10 cellular contexts compared by ENCODE assay signal in the genomic region with DNA sequence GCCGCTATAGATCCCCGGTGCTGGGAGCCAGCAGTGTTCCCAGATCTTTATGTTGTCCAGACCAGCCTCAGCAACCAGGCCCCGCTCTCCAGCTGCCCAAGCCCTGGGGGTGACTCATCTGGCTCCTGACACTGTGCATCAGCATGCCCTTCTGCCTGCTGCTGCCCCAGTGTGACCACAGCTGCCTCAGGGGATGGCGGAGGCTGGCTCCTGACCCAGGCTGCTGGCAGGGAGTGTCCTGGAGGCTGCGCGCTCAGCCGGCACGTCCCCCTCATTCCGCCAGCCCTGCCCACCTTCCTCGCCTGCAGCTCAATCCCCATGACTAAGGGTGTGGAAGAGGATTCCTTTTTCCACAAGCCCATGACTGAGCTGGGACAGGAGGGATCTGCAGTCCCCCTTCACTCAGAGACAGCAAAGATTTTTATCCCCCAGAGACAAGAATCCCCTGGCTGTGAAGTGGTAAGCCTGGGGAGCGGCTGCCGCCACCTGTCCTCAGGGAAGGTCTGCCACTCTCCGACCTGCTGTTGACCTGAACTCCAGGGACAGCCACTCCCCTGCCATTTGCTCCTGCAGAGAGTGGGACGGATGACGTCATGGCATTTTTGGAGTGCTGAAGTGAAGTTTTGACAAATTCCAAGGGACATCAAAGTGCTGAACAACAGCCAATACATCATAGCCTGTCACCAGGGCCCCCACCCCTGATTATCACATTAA.
DNase-seq lines count a peak whose midpoint lies in the region; ATAC-seq and TF ChIP-seq lines count a peak whose summit lies in the region.
"Had no signal": no experiment of that assay in that cellular context is flagged by ENCODE, and none has a peak within 500 bp of the region (broad histone marks: within the 10 kb centered on the region; RNA-seq: fewer than 3 reads in every experiment).

No MANE protein-coding gene starts in this region.

- H3K4me2 ChIP-seq in GM23248 (ENCODE audit: unreplicated experiment): no peak overlapping the region

- H3K79me2 ChIP-seq in GM23248 (ENCODE audit: insufficient read depth): no peaks in the 10 kb centered on the region

- H3K36me3 Mint-ChIP-seq in osteocyte (ENCODE audit: unreplicated experiment): no peaks in the 10 kb centered on the region

- no peaks in the 10 kb centered on the region for H3K9me3 ChIP-seq in GM23248 (ENCODE audit: low read depth)

- WGBS in GM23248 (ENCODE audit: low coverage in 1 of 2, low lambda C conversion rate in 2 of 2, missing lambda C conversion rate in 2 of 2), 2 experiments: 95% methylated on average over 15 of the region's 15 CpGs

- H3K27me3 Mint-ChIP-seq in osteocyte (ENCODE audit: unreplicated experiment): no peaks in the 10 kb centered on the region
- H3K27me3 Mint-ChIP-seq: effector memory CD8-positive, alpha-beta T cell had no signal

- no peaks in the 10 kb centered on the region for H3K36me3 ChIP-seq in GM23248 (ENCODE audit: low read depth)

- H3K4me3 Mint-ChIP-seq in osteocyte (ENCODE audit: unreplicated experiment): peak overlapping the region; percentile 22
- H3K4me3 Mint-ChIP-seq: effector memory CD8-positive, alpha-beta T cell had no signal

- peaks cover 8% of the 10 kb centered on the region; the same call in 1 of the 2 replicates for H3K4me1 ChIP-seq in GM23248 (ENCODE audit: insufficient read depth)

- no peak for TF ChIP-seq CTCF in osteocyte (IDR thresholded peaks at IDR 0.05)

- no peak overlapping the region for H3K27ac ChIP-seq in GM23248
- no peak overlapping the region for H3K27ac ChIP-seq in epithelial cell of prostate

- no peaks in the 10 kb centered on the region for H3K9me2 ChIP-seq in GM23248 (ENCODE audit: insufficient read depth)

- no peak overlapping the region for H3K4me3 ChIP-seq in GM23248

- H3K9me3 Mint-ChIP-seq in osteocyte (ENCODE audit: unreplicated experiment): peaks cover 5% of the 10 kb centered on the region
- H3K9me3 Mint-ChIP-seq: effector memory CD8-positive, alpha-beta T cell had no signal

- H3K4me1 Mint-ChIP-seq in osteocyte (ENCODE audit: unreplicated experiment): peaks cover 13% of the 10 kb centered on the region

- in situ Hi-C loops in GM23248 (cut with MboI): no loop called here

- intact Hi-C loops in posterior vena cava (cut with DNase I): no loop called here

- no peaks in the 10 kb centered on the region for H4K20me1 ChIP-seq in GM23248 (ENCODE audit: insufficient read depth)

- H3F3A ChIP-seq in GM23248 (ENCODE audit: insufficient read depth): peaks cover 5% of the 10 kb centered on the region; the same call in 1 of the 2 replicates

- peak; percentile 43 for DNase-seq in GM23248
- peak; percentile 32 for DNase-seq in RKO (ENCODE audit: low spot score)
- DNase-seq in epithelial cell of prostate (ENCODE audit: low read depth, low spot score): peak; percentile 54
- DNase-seq in osteocyte (ENCODE audit: extremely low spot score, unreplicated experiment): peak; percentile 89
- no peak for DNase-seq in GM19238 (ENCODE audit: insufficient read length, low spot score)
- no peak for DNase-seq in posterior vena cava (ENCODE audit: low spot score)
- DNase-seq in DMS153 treated with DMSO at 0.1 percent for 48 hours (lab: John Stamatoyannopoulos, UW; ENCODE audit: unreplicated experiment): no peak
- DNase-seq: DMS79 treated with DMSO at 0.1 percent for 48 hours; effector memory CD8-positive, alpha-beta T cell had no signal

- peak overlapping the region; percentile 57 for H3K27ac Mint-ChIP-seq in osteocyte (ENCODE audit: unreplicated experiment)
- H3K27ac Mint-ChIP-seq: effector memory CD8-positive, alpha-beta T cell had no signal

- no peak overlapping the region for H2AFZ ChIP-seq in GM23248

- no peak for ATAC-seq in HG03139 (IDR thresholded peaks at IDR 0.05; ENCODE audit: unreplicated experiment)
- ATAC-seq: effector memory CD8-positive, alpha-beta T cell had no signal

- H3K27me3 ChIP-seq in GM23248 (replicated peaks; ENCODE audit: insufficient read depth): no peaks in the 10 kb centered on the region

- no peak overlapping the region for H3K9ac ChIP-seq in GM23248

Comparison
In these comparisons a context has a peak if more than half of its experiments do, and no peak if none do; other contexts are left out.
1. DNase-seq: peak in GM23248 (single experiment), RKO (single experiment), epithelial cell of prostate (single experiment) and osteocyte (single experiment); none in GM19238 (single experiment), posterior vena cava (single experiment) and DMS153 treated with DMSO at 0.1 percent for 48 hours (single experiment).